ENCODE assay signal across 1 cellular context in the genomic region with DNA sequence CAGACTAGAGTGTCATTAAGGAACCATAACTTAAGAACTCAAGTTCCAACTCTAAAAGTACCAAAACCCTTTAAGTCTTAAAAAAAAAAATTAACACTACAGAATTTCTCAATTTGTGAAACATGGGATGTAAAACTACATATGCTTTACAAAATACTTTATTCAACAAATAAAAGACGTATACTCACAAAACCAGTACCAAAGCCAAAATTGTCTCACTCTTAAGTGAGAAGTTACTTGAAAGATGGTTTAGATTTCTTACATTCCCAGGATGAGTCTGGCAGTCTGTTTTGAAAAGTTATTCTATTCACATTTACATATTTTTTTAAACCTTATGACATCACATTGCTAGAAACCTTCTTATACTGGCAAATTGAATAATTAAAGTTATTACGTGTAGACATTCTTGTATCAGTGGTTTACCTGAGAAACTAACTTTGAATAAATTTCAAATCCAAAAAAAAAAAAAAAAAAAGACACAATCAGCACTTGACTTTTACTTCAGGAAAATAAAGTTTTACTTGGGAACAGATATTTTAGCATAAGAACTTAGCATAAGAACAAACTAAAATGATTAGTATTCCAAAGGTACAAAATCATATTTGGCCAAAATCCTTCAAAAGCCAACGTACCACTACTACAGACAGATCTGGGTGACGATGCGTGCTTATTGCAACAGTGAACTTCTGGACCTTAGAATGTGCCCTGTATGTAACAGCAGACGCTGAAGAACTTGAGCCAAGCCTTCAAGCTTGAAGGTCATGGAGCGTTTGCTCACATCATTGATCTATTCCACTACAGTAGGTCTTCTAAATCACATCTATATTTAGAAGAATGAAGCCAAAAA.
A peak's percentile ranks its signal among the peaks of the same experiment; 100 is the strongest.
TF ChIP-seq lines count a peak whose summit lies in the region.

No MANE protein-coding gene starts in this region.

TF ChIP-seq in HEK293, 187 proteins besides CTCF, POLR2A, EP300 and RAD21 (continued from another document and continues in another):
- TF ChIP-seq, protein P1, sequence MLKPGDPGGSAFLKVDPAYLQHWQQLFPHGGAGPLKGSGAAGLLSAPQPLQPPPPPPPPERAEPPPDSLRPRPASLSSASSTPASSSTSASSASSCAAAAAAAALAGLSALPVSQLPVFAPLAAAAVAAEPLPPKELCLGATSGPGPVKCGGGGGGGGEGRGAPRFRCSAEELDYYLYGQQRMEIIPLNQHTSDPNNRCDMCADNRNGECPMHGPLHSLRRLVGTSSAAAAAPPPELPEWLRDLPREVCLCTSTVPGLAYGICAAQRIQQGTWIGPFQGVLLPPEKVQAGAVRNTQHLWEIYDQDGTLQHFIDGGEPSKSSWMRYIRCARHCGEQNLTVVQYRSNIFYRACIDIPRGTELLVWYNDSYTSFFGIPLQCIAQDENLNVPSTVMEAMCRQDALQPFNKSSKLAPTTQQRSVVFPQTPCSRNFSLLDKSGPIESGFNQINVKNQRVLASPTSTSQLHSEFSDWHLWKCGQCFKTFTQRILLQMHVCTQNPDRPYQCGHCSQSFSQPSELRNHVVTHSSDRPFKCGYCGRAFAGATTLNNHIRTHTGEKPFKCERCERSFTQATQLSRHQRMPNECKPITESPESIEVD (tag by site-specific recombination; IDR thresholded peaks at IDR 0.05) = peak; percentile 96
- TF ChIP-seq ZNF548 (tag by site-specific recombination; IDR thresholded peaks at IDR 0.05) = no peak
- TF ChIP-seq ZNF394 (tag by site-specific recombination; IDR thresholded peaks at IDR 0.05; ENCODE audit: borderline replicate concordance) = no peak
- no peak for TF ChIP-seq ZIC2 (tag by site-specific recombination; IDR thresholded peaks at IDR 0.05)
- TF ChIP-seq YY2 (tag by site-specific recombination; IDR thresholded peaks at IDR 0.05) = no peak
- no peak for TF ChIP-seq ZNF837 (tag by site-specific recombination; IDR thresholded peaks at IDR 0.05)
- TF ChIP-seq, protein P2, sequence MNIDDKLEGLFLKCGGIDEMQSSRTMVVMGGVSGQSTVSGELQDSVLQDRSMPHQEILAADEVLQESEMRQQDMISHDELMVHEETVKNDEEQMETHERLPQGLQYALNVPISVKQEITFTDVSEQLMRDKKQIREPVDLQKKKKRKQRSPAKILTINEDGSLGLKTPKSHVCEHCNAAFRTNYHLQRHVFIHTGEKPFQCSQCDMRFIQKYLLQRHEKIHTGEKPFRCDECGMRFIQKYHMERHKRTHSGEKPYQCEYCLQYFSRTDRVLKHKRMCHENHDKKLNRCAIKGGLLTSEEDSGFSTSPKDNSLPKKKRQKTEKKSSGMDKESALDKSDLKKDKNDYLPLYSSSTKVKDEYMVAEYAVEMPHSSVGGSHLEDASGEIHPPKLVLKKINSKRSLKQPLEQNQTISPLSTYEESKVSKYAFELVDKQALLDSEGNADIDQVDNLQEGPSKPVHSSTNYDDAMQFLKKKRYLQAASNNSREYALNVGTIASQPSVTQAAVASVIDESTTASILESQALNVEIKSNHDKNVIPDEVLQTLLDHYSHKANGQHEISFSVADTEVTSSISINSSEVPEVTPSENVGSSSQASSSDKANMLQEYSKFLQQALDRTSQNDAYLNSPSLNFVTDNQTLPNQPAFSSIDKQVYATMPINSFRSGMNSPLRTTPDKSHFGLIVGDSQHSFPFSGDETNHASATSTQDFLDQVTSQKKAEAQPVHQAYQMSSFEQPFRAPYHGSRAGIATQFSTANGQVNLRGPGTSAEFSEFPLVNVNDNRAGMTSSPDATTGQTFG (tag by site-specific recombination; IDR thresholded peaks at IDR 0.05; ENCODE audit: borderline replicate concordance) = no peak
- TF ChIP-seq ZNF184 (tag by site-specific recombination; IDR thresholded peaks at IDR 0.05) = no peak
- TF ChIP-seq, protein P3, sequence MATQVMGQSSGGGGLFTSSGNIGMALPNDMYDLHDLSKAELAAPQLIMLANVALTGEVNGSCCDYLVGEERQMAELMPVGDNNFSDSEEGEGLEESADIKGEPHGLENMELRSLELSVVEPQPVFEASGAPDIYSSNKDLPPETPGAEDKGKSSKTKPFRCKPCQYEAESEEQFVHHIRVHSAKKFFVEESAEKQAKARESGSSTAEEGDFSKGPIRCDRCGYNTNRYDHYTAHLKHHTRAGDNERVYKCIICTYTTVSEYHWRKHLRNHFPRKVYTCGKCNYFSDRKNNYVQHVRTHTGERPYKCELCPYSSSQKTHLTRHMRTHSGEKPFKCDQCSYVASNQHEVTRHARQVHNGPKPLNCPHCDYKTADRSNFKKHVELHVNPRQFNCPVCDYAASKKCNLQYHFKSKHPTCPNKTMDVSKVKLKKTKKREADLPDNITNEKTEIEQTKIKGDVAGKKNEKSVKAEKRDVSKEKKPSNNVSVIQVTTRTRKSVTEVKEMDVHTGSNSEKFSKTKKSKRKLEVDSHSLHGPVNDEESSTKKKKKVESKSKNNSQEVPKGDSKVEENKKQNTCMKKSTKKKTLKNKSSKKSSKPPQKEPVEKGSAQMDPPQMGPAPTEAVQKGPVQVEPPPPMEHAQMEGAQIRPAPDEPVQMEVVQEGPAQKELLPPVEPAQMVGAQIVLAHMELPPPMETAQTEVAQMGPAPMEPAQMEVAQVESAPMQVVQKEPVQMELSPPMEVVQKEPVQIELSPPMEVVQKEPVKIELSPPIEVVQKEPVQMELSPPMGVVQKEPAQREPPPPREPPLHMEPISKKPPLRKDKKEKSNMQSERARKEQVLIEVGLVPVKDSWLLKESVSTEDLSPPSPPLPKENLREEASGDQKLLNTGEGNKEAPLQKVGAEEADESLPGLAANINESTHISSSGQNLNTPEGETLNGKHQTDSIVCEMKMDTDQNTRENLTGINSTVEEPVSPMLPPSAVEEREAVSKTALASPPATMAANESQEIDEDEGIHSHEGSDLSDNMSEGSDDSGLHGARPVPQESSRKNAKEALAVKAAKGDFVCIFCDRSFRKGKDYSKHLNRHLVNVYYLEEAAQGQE (tag by site-specific recombination; IDR thresholded peaks at IDR 0.05) = no peak
- TF ChIP-seq, protein P4, sequence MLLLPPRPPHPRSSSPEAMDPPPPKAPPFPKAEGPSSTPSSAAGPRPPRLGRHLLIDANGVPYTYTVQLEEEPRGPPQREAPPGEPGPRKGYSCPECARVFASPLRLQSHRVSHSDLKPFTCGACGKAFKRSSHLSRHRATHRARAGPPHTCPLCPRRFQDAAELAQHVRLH (tag by site-specific recombination; IDR thresholded peaks at IDR 0.05) = no peak
- no peak for TF ChIP-seq ZNF48 (tag by site-specific recombination; IDR thresholded peaks at IDR 0.05)
- TF ChIP-seq KLF10 (tag by site-specific recombination; IDR thresholded peaks at IDR 0.05) = no peak
- no peak for TF ChIP-seq ZNF112 (tag by site-specific recombination; IDR thresholded peaks at IDR 0.05)
- no peak for TF ChIP-seq ZNF529 (tag by site-specific recombination; IDR thresholded peaks at IDR 0.05; ENCODE audit: insufficient replicate concordance)
- TF ChIP-seq ZSCAN23 (tag by site-specific recombination; IDR thresholded peaks at IDR 0.05) = no peak
- TF ChIP-seq ZNF423 (tag by site-specific recombination; IDR thresholded peaks at IDR 0.05) = no peak
- TF ChIP-seq, protein P5, sequence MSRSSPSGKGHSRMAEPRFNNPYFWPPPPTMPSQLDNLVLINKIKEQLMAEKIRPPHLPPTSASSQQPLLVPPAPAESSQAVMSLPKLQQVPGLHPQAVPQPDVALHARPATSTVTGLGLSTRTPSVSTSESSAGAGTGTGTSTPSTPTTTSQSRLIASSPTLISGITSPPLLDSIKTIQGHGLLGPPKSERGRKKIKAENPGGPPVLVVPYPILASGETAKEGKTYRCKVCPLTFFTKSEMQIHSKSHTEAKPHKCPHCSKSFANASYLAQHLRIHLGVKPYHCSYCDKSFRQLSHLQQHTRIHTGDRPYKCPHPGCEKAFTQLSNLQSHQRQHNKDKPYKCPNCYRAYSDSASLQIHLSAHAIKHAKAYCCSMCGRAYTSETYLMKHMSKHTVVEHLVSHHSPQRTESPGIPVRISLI (tag by site-specific recombination; IDR thresholded peaks at IDR 0.05) = peak; percentile 98
- TF ChIP-seq ZSCAN16 (tag by site-specific recombination; IDR thresholded peaks at IDR 0.05) = no peak
- TF ChIP-seq, protein P6, sequence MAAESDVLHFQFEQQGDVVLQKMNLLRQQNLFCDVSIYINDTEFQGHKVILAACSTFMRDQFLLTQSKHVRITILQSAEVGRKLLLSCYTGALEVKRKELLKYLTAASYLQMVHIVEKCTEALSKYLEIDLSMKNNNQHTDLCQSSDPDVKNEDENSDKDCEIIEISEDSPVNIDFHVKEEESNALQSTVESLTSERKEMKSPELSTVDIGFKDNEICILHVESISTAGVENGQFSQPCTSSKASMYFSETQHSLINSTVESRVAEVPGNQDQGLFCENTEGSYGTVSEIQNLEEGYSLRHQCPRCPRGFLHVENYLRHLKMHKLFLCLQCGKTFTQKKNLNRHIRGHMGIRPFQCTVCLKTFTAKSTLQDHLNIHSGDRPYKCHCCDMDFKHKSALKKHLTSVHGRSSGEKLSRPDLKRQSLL (tag by site-specific recombination; IDR thresholded peaks at IDR 0.05) = peak; percentile 96
- no peak for TF ChIP-seq ZNF114 (tag by site-specific recombination; IDR thresholded peaks at IDR 0.05)
- TF ChIP-seq, protein P7, sequence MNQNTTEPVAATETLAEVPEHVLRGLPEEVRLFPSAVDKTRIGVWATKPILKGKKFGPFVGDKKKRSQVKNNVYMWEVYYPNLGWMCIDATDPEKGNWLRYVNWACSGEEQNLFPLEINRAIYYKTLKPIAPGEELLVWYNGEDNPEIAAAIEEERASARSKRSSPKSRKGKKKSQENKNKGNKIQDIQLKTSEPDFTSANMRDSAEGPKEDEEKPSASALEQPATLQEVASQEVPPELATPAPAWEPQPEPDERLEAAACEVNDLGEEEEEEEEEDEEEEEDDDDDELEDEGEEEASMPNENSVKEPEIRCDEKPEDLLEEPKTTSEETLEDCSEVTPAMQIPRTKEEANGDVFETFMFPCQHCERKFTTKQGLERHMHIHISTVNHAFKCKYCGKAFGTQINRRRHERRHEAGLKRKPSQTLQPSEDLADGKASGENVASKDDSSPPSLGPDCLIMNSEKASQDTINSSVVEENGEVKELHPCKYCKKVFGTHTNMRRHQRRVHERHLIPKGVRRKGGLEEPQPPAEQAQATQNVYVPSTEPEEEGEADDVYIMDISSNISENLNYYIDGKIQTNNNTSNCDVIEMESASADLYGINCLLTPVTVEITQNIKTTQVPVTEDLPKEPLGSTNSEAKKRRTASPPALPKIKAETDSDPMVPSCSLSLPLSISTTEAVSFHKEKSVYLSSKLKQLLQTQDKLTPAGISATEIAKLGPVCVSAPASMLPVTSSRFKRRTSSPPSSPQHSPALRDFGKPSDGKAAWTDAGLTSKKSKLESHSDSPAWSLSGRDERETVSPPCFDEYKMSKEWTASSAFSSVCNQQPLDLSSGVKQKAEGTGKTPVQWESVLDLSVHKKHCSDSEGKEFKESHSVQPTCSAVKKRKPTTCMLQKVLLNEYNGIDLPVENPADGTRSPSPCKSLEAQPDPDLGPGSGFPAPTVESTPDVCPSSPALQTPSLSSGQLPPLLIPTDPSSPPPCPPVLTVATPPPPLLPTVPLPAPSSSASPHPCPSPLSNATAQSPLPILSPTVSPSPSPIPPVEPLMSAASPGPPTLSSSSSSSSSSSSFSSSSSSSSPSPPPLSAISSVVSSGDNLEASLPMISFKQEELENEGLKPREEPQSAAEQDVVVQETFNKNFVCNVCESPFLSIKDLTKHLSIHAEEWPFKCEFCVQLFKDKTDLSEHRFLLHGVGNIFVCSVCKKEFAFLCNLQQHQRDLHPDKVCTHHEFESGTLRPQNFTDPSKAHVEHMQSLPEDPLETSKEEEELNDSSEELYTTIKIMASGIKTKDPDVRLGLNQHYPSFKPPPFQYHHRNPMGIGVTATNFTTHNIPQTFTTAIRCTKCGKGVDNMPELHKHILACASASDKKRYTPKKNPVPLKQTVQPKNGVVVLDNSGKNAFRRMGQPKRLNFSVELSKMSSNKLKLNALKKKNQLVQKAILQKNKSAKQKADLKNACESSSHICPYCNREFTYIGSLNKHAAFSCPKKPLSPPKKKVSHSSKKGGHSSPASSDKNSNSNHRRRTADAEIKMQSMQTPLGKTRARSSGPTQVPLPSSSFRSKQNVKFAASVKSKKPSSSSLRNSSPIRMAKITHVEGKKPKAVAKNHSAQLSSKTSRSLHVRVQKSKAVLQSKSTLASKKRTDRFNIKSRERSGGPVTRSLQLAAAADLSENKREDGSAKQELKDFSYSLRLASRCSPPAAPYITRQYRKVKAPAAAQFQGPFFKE (tag by site-specific recombination; IDR thresholded peaks at IDR 0.05; ENCODE audit: borderline replicate concordance) = no peak
- TF ChIP-seq ZNF202 (tag by site-specific recombination; IDR thresholded peaks at IDR 0.05; ENCODE audit: borderline replicate concordance) = no peak
- TF ChIP-seq BCL11B (tag by site-specific recombination; IDR thresholded peaks at IDR 0.05; ENCODE audit: low read depth) = no peak
- no peak for TF ChIP-seq ZBTB7A (tag by site-specific recombination; IDR thresholded peaks at IDR 0.05; ENCODE audit: low read depth)
- no peak for TF ChIP-seq ZNF624 (tag by site-specific recombination; IDR thresholded peaks at IDR 0.05)
- TF ChIP-seq SALL2 (tag by site-specific recombination; IDR thresholded peaks at IDR 0.05; ENCODE audit: borderline replicate concordance) = no peak
- TF ChIP-seq ZNF292 (tag by site-specific recombination; IDR thresholded peaks at IDR 0.05; ENCODE audit: borderline replicate concordance, low read depth) = no peak
- TF ChIP-seq, protein P8, sequence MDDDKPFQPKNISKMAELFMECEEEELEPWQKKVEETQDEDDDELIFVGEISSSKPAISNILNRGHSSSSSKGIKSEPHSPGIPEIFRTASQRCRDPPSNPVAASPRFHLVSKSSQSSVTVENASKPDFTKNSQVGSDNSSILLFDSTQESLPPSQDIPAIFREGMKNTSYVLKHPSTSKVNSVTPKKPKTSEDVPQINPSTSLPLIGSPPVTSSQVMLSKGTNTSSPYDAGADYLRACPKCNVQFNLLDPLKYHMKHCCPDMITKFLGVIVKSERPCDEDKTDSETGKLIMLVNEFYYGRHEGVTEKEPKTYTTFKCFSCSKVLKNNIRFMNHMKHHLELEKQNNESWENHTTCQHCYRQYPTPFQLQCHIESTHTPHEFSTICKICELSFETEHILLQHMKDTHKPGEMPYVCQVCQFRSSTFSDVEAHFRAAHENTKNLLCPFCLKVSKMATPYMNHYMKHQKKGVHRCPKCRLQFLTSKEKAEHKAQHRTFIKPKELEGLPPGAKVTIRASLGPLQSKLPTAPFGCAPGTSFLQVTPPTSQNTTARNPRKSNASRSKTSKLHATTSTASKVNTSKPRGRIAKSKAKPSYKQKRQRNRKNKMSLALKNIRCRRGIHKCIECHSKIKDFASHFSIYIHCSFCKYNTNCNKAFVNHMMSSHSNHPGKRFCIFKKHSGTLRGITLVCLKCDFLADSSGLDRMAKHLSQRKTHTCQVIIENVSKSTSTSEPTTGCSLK (tag by site-specific recombination; IDR thresholded peaks at IDR 0.05) = no peak
- no peak for TF ChIP-seq MZF1 (tag by site-specific recombination; IDR thresholded peaks at IDR 0.05; ENCODE audit: borderline replicate concordance)
